Comparison of ENCODE assay signal across 8 cellular contexts in genomic region chr19:54464044-54464623, GRCh38. TPM values are rescaled to one million over a fixed set of nuclear protein-coding genes. Genes with fewer than 3 reads are reported as not detected.
DNase-seq lines count a peak whose midpoint lies in the region; ATAC-seq and TF ChIP-seq lines count a peak whose summit lies in the region.

No MANE protein-coding gene starts in this region.

- CTCF ChIA-PET in T-cell (lab: Charles Lee) = interaction anchor here in 1 of 2 donors (0.6 to 1.0 kb wide), 3 partner anchors 15 to 20 kb away, joined by 3 to 5 read pairs (median 3); partner anchors contain the start of gene LENG8

- H3K36me3 Mint-ChIP-seq in T-cell = peaks cover 5% of the 10 kb centered on the region

- peak; percentile 43 for ATAC-seq in HG02588 (IDR thresholded peaks at IDR 0.05; ENCODE audit: unreplicated experiment)
- ATAC-seq in T-cell (replicated peaks in 1 of 4) = peak; percentile 34 to 60 (median 48)
- peak; percentile 64 for ATAC-seq in aorta (ENCODE audit: low FRiP score)

- DNase-seq in GM12865 (ENCODE audit: low read depth) (peak; percentile 99), NCI-H1048 (lab: John Stamatoyannopoulos, UW) (peak; percentile 97), T-cell (peak in 30 of 34 experiments; percentile 49 to 91 (median 78)), adrenal gland (peak; percentile 87 to 97 (median 94)), left ventricle myocardium inferior (peak; percentile 79), prostate gland (ENCODE audit: low spot score) (peak; percentile 98), aorta (peak; percentile 90 to 92)

- H3K9me3 Mint-ChIP-seq in T-cell = no peaks in the 10 kb centered on the region

- no peak for TF ChIP-seq POLR2A in adrenal gland (IDR thresholded peaks at IDR 0.05)
- no peak for TF ChIP-seq POLR2A in prostate gland (IDR thresholded peaks at IDR 0.05)

- WGBS in adrenal gland, 4 donors = 0 to 1% (median 1%) methylated on average over 21 to 26 of the region's 26 CpGs
- 1% methylated on average over 26 of the region's 26 CpGs for WGBS in prostate gland
- 0 to 1% methylated on average over 25 to 26 of the region's 26 CpGs for WGBS in aorta, 2 donors

- H3K27ac Mint-ChIP-seq in T-cell = peak overlapping the region; percentile 89 to 90

- intact Hi-C loops in adrenal gland (cut with DNase I) (no loop called here), left ventricle myocardium inferior (cut with micrococcal nuclease) (no loop called here), prostate gland (cut with DNase I) (no loop called here), aorta (cut with DNase I) (loop anchor here in 1 of 2 donors (10.0 kb wide), 1 partner anchor 1661 kb away; the partner anchor contains the start of gene ZNF787)

- TF ChIP-seq CTCF in GM12865 (IDR thresholded peaks at IDR 0.05; ENCODE audit: insufficient read depth, low read depth, low read length, missing control alignments) = no peak
- TF ChIP-seq CTCF in adrenal gland (IDR thresholded peaks at IDR 0.05) = no peak
- no peak for TF ChIP-seq CTCF in left ventricle myocardium inferior (IDR thresholded peaks at IDR 0.05; ENCODE audit: borderline replicate concordance)
- TF ChIP-seq CTCF in prostate gland (IDR thresholded peaks at IDR 0.05) = no peak

- H3K9me3 ChIP-seq in adrenal gland (replicated peaks in 1 of 3) (no peaks in the 10 kb centered on the region), left ventricle myocardium inferior (replicated peaks) (no peaks in the 10 kb centered on the region), prostate gland (no peaks in the 10 kb centered on the region), aorta (ENCODE audit: control insufficient read depth, low read length) (no peaks in the 10 kb centered on the region)

- peaks cover 20 to 32% (median 29%) of the 10 kb centered on the region in 3 donors for H3K4me1 Mint-ChIP-seq in T-cell

- POLR2A ChIA-PET in T-cell (lab: Charles Lee) = interaction anchor here in 1 of 2 donors (1.0 to 1.9 kb wide), 2 partner anchors 11 to 15 kb away, joined by 4 to 9 read pairs; partner anchors contain the start of gene LENG8

- H3K27ac ChIP-seq in adrenal gland (peak overlapping the region; percentile 91 to 99 (median 95)), left ventricle myocardium inferior (replicated peaks) (peak overlapping the region; percentile 99), prostate gland (peak overlapping the region; percentile 97 to 98), aorta (ENCODE audit: low read depth in 1 of 2, low read length in 2 of 2) (peak overlapping the region; percentile 62 to 87)

- peak overlapping the region; percentile 85 to 89 (median 85) for H3K4me3 Mint-ChIP-seq in T-cell

- H3K4me3 ChIP-seq in GM12865 (ENCODE audit: low read depth, low read length) (peak overlapping the region; percentile 90), adrenal gland (peak overlapping the region in 3 of 4 donors; percentile 33 to 67 (median 35)), left ventricle myocardium inferior (peak overlapping the region; percentile 73), prostate gland (peak overlapping the region; percentile 38 to 83), aorta (ENCODE audit: low read length in 2 of 2) (peak overlapping the region; percentile 39 to 47)

- no peaks in the 10 kb centered on the region for H3K27me3 ChIP-seq in adrenal gland
- H3K27me3 ChIP-seq in left ventricle myocardium inferior (ENCODE audit: low read depth) = peaks cover 5% of the 10 kb centered on the region
- no peaks in the 10 kb centered on the region for H3K27me3 ChIP-seq in prostate gland (replicated peaks; ENCODE audit: insufficient read depth)
- no peaks in the 10 kb centered on the region for H3K27me3 ChIP-seq in aorta (ENCODE audit: control insufficient read depth in 1 of 2, insufficient read depth in 2 of 2, low read length in 1 of 2)

- peaks cover 0 to 10% of the 10 kb centered on the region in 2 donors for H3K27me3 Mint-ChIP-seq in T-cell

- H3K4me1 ChIP-seq in adrenal gland (replicated peaks in 1 of 2) (peaks cover 16 to 31% of the 10 kb centered on the region in 2 donors), left ventricle myocardium inferior (peaks cover 65% of the 10 kb centered on the region), prostate gland (replicated peaks) (peaks cover 9% of the 10 kb centered on the region), aorta (ENCODE audit: control insufficient read depth in 1 of 2, insufficient read depth in 2 of 2, low read length in 2 of 2) (no peaks in the 10 kb centered on the region)

- peaks cover 0 to 34% of the 10 kb centered on the region in 2 donors for H3K36me3 ChIP-seq in adrenal gland (replicated peaks in 1 of 2)
- peaks cover 32% of the 10 kb centered on the region for H3K36me3 ChIP-seq in left ventricle myocardium inferior
- H3K36me3 ChIP-seq in prostate gland = peaks cover 0 to 6% of the 10 kb centered on the region in 2 donors
- peaks cover 0 to 8% of the 10 kb centered on the region in 2 donors for H3K36me3 ChIP-seq in aorta (ENCODE audit: control insufficient read depth in 1 of 2, insufficient read depth in 2 of 2, low read length in 1 of 2)

RNA-seq across cellular contexts. Expression of gene LENG9, which starts 0.6 kb away (rescaled TPM):
- 1 to 10 TPM; 2.2 to 7.9 (median 7.5) TPM for total RNA-seq in T-cell
- total RNA-seq in adrenal gland = 10 to 100 TPM in 2 of 8 donors, 1 to 10 TPM in 6; 6.3 to 15.3 (median 8.6) TPM
- 1 to 10 TPM; 1.3 to 4.2 (median 3.1) TPM for polyA plus RNA-seq in adrenal gland
- total RNA-seq in left ventricle myocardium inferior = 1.7 TPM
- 10 to 100 TPM; 18.6 to 22.2 TPM for total RNA-seq in prostate gland
- total RNA-seq in aorta = 1 to 10 TPM; 5.4 to 7.4 TPM
- 1 to 10 TPM; 2.1 to 6.5 TPM for polyA plus RNA-seq in aorta

RNA-seq across cellular contexts. Expression of gene CDC42EP5, which starts 9.0 kb away (rescaled TPM):
- total RNA-seq in T-cell = under 1 TPM in 1 of 5 donors, not detected in 4; 0.43 TPM
- total RNA-seq in adrenal gland = 10 to 100 TPM in 7 of 8 donors, 1 to 10 TPM in 1; 9.7 to 27.9 (median 15.7) TPM
- 10 to 100 TPM in 2 of 3 donors, under 1 TPM in 1; 0.44 to 36.0 (median 16.5) TPM for polyA plus RNA-seq in adrenal gland
- total RNA-seq in left ventricle myocardium inferior = 8.7 TPM
- total RNA-seq in prostate gland = 100 to 1,000 TPM; 102 to 193 TPM
- total RNA-seq in aorta = 10 to 100 TPM; 45.0 to 52.8 TPM
- 10 to 100 TPM; 40.4 to 55.2 TPM for polyA plus RNA-seq in aorta

RNA-seq across cellular contexts. Expression of gene LENG8, which starts 15.1 kb away (rescaled TPM):
- total RNA-seq in T-cell (100 to 1,000 TPM; 506 to 622 (median 618) TPM), adrenal gland (100 to 1,000 TPM in 4 of 8 donors, 10 to 100 TPM in 4; 33.6 to 207 (median 90.8) TPM), left ventricle myocardium inferior (66.0 TPM), prostate gland (100 to 1,000 TPM; 111 to 292 TPM), aorta (100 to 1,000 TPM; 166 to 274 TPM)
- polyA plus RNA-seq in adrenal gland (100 to 1,000 TPM in 2 of 3 donors, 10 to 100 TPM in 1; 17.4 to 725 (median 247) TPM), aorta (100 to 1,000 TPM in 1 of 2 donors, 10 to 100 TPM in 1; 39.4 to 336 TPM)

RNA-seq across cellular contexts. Expression of gene LAIR2, which starts 38.5 kb away (rescaled TPM):
- total RNA-seq in T-cell = 10 to 100 TPM in 1 of 5 donors, 1 to 10 TPM in 3, under 1 TPM in 1; 0.49 to 16.7 (median 1.3) TPM
- total RNA-seq in adrenal gland = 1 to 10 TPM in 1 of 8 donors, under 1 TPM in 1, not detected in 6; 0.91 to 1.4 TPM
- polyA plus RNA-seq in adrenal gland = not detected
- total RNA-seq in left ventricle myocardium inferior = not detected
- total RNA-seq in prostate gland = not detected
- total RNA-seq in aorta = 1 to 10 TPM in 1 of 2 donors, under 1 TPM in 1; 0.52 to 2.4 TPM
- polyA plus RNA-seq in aorta = not detected

RNA-seq across cellular contexts. Expression of gene TTYH1, which starts 48.9 kb away (rescaled TPM):
- total RNA-seq in T-cell (under 1 TPM in 2 of 5 donors, not detected in 3; 0.26 to 0.41 TPM), adrenal gland (1 to 10 TPM in 2 of 8 donors, under 1 TPM in 3, not detected in 3; 0.61 to 3.3 (median 0.81) TPM), left ventricle myocardium inferior (1.9 TPM), prostate gland (100 to 1,000 TPM in 1 of 2 donors, 1 to 10 TPM in 1; 1.8 to 136 TPM), aorta (1 to 10 TPM in 1 of 2 donors, under 1 TPM in 1; 0.94 to 2.2 TPM)
- polyA plus RNA-seq in adrenal gland (1 to 10 TPM in 2 of 3 donors, not detected in 1; 1.6 to 1.7 TPM), aorta (under 1 TPM in 1 of 2 donors, not detected in 1; 0.03 TPM)

Comparison
In these comparisons a context has a peak if more than half of its experiments do, and no peak if none do; other contexts are left out.
1. Peak in every context shown above with its lines: DNase-seq, ATAC-seq, H3K4me3 ChIP-seq and H3K27ac ChIP-seq.
2. H3K4me3 ChIP-seq: peak in every context shown above with its lines; median percentile 90 in GM12865; 73 in left ventricle myocardium inferior; 60 in prostate gland; 43 in aorta; 35 in adrenal gland.